Comparison of ENCODE assay signal across 19 cellular contexts in the genomic region with DNA sequence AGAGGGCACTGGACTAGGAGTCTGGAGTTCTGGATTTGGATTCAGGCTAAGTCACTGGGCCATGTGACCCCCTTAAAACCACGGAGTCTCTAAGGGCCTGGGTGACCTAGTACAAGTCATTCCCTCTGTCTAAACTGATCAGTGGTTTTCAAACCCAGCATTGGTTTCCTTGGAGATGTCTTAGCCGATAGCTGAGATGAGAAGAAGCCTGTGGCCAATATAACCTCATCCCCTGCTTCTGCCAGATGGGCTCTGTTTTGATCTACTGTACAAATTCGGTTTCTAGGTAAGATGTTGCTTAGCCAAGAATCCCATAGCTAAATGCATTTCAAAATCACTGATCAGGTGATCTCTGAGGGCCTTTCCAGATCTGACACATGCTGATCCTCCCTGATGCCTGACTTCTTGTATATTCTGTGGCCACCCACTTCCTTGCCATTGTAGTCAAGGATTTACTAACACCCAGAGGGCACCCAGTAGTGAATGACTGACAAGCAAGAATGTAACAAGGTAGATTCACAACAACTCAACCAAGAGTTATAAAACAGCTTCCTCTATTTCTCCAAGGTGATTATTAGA. TPM values are rescaled to one million over a fixed set of nuclear protein-coding genes. Genes with fewer than 3 reads are reported as not detected.
A peak's percentile ranks its signal among the peaks of the same experiment; 100 is the strongest.
DNase-seq lines count a peak whose midpoint lies in the region; ATAC-seq and TF ChIP-seq lines count a peak whose summit lies in the region.
"Had no signal": no experiment of that assay in that cellular context is flagged by ENCODE, and none has a peak within 500 bp of the region (broad histone marks: within the 10 kb centered on the region; RNA-seq: fewer than 3 reads in every experiment).

No MANE protein-coding gene starts in this region.

- peak; percentile 68 for ATAC-seq in activated CD8-positive, alpha-beta memory T cell treated with anti-CD3 and anti-CD28 coated beads, Interleukin-2, amount 10 ng/mL, durations not matched to agents 7 days and 5 days
- ATAC-seq in PC-3 = peak; percentile 42
- ATAC-seq: body of pancreas; naive thymus-derived CD8-positive, alpha-beta T cell; Panc1 had no signal

- POLR2A ChIA-PET in PC-3 (lab: Charles Lee; ENCODE audit: unreplicated experiment) = interaction anchor here (0.6 kb wide), 1 partner anchor 13 kb away, joined by 3 read pairs; no protein-coding TSS in a partner anchor

- no peak for TF ChIP-seq POLR2A in ovary (IDR thresholded peaks at IDR 0.05)

- no peak overlapping the region for H3K9ac ChIP-seq in PC-3 (ENCODE audit: low read length)

- in situ Hi-C loops in GM13977 (cut with MboI; ENCODE audit: low pct_unique_long_range_greater_than_20kb, low sequenced_read_pairs, unreplicated experiment) = no loop called here

- intact Hi-C loops in PC-3 (cut with micrococcal nuclease) = no loop called here
- intact Hi-C loops in ovary (cut with DNase I) = no loop called here

- CTCF ChIA-PET in activated CD8-positive, alpha-beta memory T cell treated with anti-CD3 and anti-CD28 coated beads, Interleukin-2, amount 10 ng/mL, durations not matched to agents 7 days and 5 days (lab: Charles Lee) = no interaction called here
- CTCF ChIA-PET in PC-3 (lab: Charles Lee) = no interaction called here

- H2AFZ ChIP-seq in PC-3 (ENCODE audit: low read length) = no peak overlapping the region

- no peaks in the 10 kb centered on the region for H3K36me3 Mint-ChIP-seq in activated CD8-positive, alpha-beta memory T cell treated with anti-CD3 and anti-CD28 coated beads, Interleukin-2, amount 10 ng/mL, durations not matched to agents 7 days and 5 days
- peaks cover 5% of the 10 kb centered on the region for H3K36me3 Mint-ChIP-seq in chondrocyte (ENCODE audit: low read depth)
- H3K36me3 Mint-ChIP-seq: CD14-positive monocyte; naive thymus-derived CD8-positive, alpha-beta T cell had no signal

- H3K4me1 ChIP-seq in PC-3 (ENCODE audit: insufficient read depth, low read length) (peaks cover 23% of the 10 kb centered on the region), ovary (ENCODE audit: insufficient read depth) (peaks cover 2% of the 10 kb centered on the region)

- H3K9me3 ChIP-seq in PC-3 (ENCODE audit: low read length) = no peaks in the 10 kb centered on the region
- no peaks in the 10 kb centered on the region for H3K9me3 ChIP-seq in ovary
- H3K9me3 ChIP-seq: body of pancreas, thoracic aorta had no signal

- H4K20me1 ChIP-seq in PC-3 (ENCODE audit: low read length) = no peaks in the 10 kb centered on the region

- H3K9me3 Mint-ChIP-seq in activated CD8-positive, alpha-beta memory T cell treated with anti-CD3 and anti-CD28 coated beads, Interleukin-2, amount 10 ng/mL, durations not matched to agents 7 days and 5 days (ENCODE audit: low read depth) = no peaks in the 10 kb centered on the region
- no peaks in the 10 kb centered on the region for H3K9me3 Mint-ChIP-seq in chondrocyte (ENCODE audit: low read depth)
- H3K9me3 Mint-ChIP-seq: naive thymus-derived CD8-positive, alpha-beta T cell had no signal

- TF ChIP-seq CTCF in PC-3 (conservative IDR thresholded peaks at IDR 0.05; ENCODE audit: low read depth, low read length) (no peak), chondrocyte (IDR thresholded peaks at IDR 0.05) (no peak), GM13977 (IDR thresholded peaks at IDR 0.05; ENCODE audit: extremely low read depth, insufficient read depth, missing control alignments) (no peak), ovary (IDR thresholded peaks at IDR 0.05) (no peak)

- H3K4me3 ChIP-seq in PC-3 (ENCODE audit: low read length) (no peak overlapping the region), ovary (no peak overlapping the region)
- H3K4me3 ChIP-seq: body of pancreas, lung had no signal

- H3K4me2 ChIP-seq in PC-3 (ENCODE audit: low read length) = peak overlapping the region; percentile 41

- H3K27me3 Mint-ChIP-seq in activated CD8-positive, alpha-beta memory T cell treated with anti-CD3 and anti-CD28 coated beads, Interleukin-2, amount 10 ng/mL, durations not matched to agents 7 days and 5 days = peaks cover 18% of the 10 kb centered on the region
- H3K27me3 Mint-ChIP-seq in chondrocyte (ENCODE audit: low read depth) = no peaks in the 10 kb centered on the region

- H3K27ac Mint-ChIP-seq in activated CD8-positive, alpha-beta memory T cell treated with anti-CD3 and anti-CD28 coated beads, Interleukin-2, amount 10 ng/mL, durations not matched to agents 7 days and 5 days = no peak overlapping the region
- no peak overlapping the region for H3K27ac Mint-ChIP-seq in chondrocyte (ENCODE audit: unreplicated experiment)
- H3K27ac Mint-ChIP-seq: naive thymus-derived CD8-positive, alpha-beta T cell had no signal

- H3K27me3 ChIP-seq in PC-3 (ENCODE audit: low read length) = no peaks in the 10 kb centered on the region
- H3K27me3 ChIP-seq in ovary = no peaks in the 10 kb centered on the region
- H3K27me3 ChIP-seq: body of pancreas had no signal

- no peaks in the 10 kb centered on the region for H3K36me3 ChIP-seq in PC-3 (ENCODE audit: low read depth, low read length)
- no peaks in the 10 kb centered on the region for H3K36me3 ChIP-seq in ovary
- H3K36me3 ChIP-seq: thoracic aorta had no signal

- H3K4me1 Mint-ChIP-seq in activated CD8-positive, alpha-beta memory T cell treated with anti-CD3 and anti-CD28 coated beads, Interleukin-2, amount 10 ng/mL, durations not matched to agents 7 days and 5 days = peaks cover 29% of the 10 kb centered on the region
- H3K4me1 Mint-ChIP-seq in chondrocyte (ENCODE audit: low read depth) = peaks cover 31% of the 10 kb centered on the region

- H3K79me2 ChIP-seq in PC-3 (ENCODE audit: low read length) = peaks cover 23% of the 10 kb centered on the region

- peak; percentile 44 for DNase-seq in activated CD8-positive, alpha-beta memory T cell treated with anti-CD3 and anti-CD28 coated beads, Interleukin-2, amount 10 ng/mL, durations not matched to agents 7 days and 5 days
- DNase-seq in activated CD8-positive, alpha-beta memory T cell treated with anti-CD3 and anti-CD28 coated beads, Interleukin-2, amount 50 U/mL, for 4 hours = no peak
- DNase-seq in PC-3 (peak; percentile 34), epithelial cell of prostate (ENCODE audit: low read depth, low spot score) (peak; percentile 75), chondrocyte (ENCODE audit: low spot score) (no peak), GM13977 (ENCODE audit: low spot score) (no peak), ovary (no peak)
- DNase-seq: activated gamma-delta T cell treated with Interleukin-2 at 50 U/mL for 16 hours; body of pancreas; effector CD4-positive, alpha-beta T cell; naive thymus-derived CD8-positive, alpha-beta T cell; NCI-H187 treated with DMSO at 0.1 percent for 48 hours; NCI-H748 treated with DMSO at 0.1 percent for 48 hours; stimulated activated CD4-positive, alpha-beta T cell treated with anti-CD3 and anti-CD28 coated beads, Interleukin-2, amount 100 ng/mL, for 24 hours had no signal

- no peaks in the 10 kb centered on the region for H3K9me2 ChIP-seq in PC-3 (replicated peaks; ENCODE audit: low read length)

- no peaks in the 10 kb centered on the region for H3F3A ChIP-seq in PC-3 (ENCODE audit: low read length, unreplicated experiment)

- BruUV-seq in PC-3 (replicated peaks; lab: Mats Ljungman, UMichigan) = no TSS peak

- no peak for TF ChIP-seq EP300 in ovary (IDR thresholded peaks at IDR 0.05)

- WGBS in ovary, 3 donors = 86 to 89% (median 88%) methylated on average over 3 of the region's 3 CpGs

- no peak overlapping the region for H3K4me3 Mint-ChIP-seq in activated CD8-positive, alpha-beta memory T cell treated with anti-CD3 and anti-CD28 coated beads, Interleukin-2, amount 10 ng/mL, durations not matched to agents 7 days and 5 days
- no peak overlapping the region for H3K4me3 Mint-ChIP-seq in chondrocyte (ENCODE audit: unreplicated experiment)
- H3K4me3 Mint-ChIP-seq: CD14-positive monocyte; naive thymus-derived CD8-positive, alpha-beta T cell had no signal

- H3K27ac ChIP-seq in PC-3 (ENCODE audit: low read length) (peak overlapping the region; percentile 41), epithelial cell of prostate (peak overlapping the region; percentile 87), temporal lobe (ENCODE audit: low read depth, low read length) (peak overlapping the region; percentile 36), ovary (no peak overlapping the region)

RNA-seq across cellular contexts. Expression of gene GALNT18, which starts 53.1 kb away (rescaled TPM):
- under 1 TPM; 0.32 to 0.70 TPM for total RNA-seq in activated CD8-positive, alpha-beta memory T cell treated with anti-CD3 and anti-CD28 coated beads, Interleukin-2, amount 10 ng/mL, durations not matched to agents 7 days and 5 days
- 34.5 and 41.1 TPM in 2 replicates for total RNA-seq in PC-3 (2014; rRNA removed)
- total RNA-seq in temporal lobe = 15.0 TPM
- 35.9 to 38.4 TPM (median 36.4 TPM) in 3 replicates for total RNA-seq in chondrocyte
- 10 to 100 TPM in 2 of 7 donors, 1 to 10 TPM in 5; 3.0 to 12.3 (median 7.0) TPM for total RNA-seq in ovary
- 10 to 100 TPM in 1 of 2 donors, 1 to 10 TPM in 1; 7.7 to 13.2 TPM for polyA plus RNA-seq in ovary
- total RNA-seq: naive thymus-derived CD8-positive, alpha-beta T cell had no signal
- polyA plus RNA-seq: CD14-positive monocyte; naive thymus-derived CD8-positive, alpha-beta T cell had no signal

Comparison
In these comparisons a context has a peak if more than half of its experiments do, and no peak if none do; other contexts are left out.
1. DNase-seq: peak in activated CD8-positive, alpha-beta memory T cell treated with anti-CD3 and anti-CD28 coated beads, Interleukin-2, amount 10 ng/mL, durations not matched to agents 7 days and 5 days (single experiment), PC-3 (single experiment) and epithelial cell of prostate (single experiment); none in activated CD8-positive, alpha-beta memory T cell treated with anti-CD3 and anti-CD28 coated beads, Interleukin-2, amount 50 U/mL, for 4 hours (single experiment), chondrocyte (single experiment), GM13977 (single experiment) and ovary (0 of 5).
2. H3K27ac ChIP-seq: peak in PC-3 (single experiment), epithelial cell of prostate (single experiment) and temporal lobe (single experiment); none in ovary (0 of 2).